Comparison of ENCODE assay signal across 8 cellular contexts in the genomic region with DNA sequence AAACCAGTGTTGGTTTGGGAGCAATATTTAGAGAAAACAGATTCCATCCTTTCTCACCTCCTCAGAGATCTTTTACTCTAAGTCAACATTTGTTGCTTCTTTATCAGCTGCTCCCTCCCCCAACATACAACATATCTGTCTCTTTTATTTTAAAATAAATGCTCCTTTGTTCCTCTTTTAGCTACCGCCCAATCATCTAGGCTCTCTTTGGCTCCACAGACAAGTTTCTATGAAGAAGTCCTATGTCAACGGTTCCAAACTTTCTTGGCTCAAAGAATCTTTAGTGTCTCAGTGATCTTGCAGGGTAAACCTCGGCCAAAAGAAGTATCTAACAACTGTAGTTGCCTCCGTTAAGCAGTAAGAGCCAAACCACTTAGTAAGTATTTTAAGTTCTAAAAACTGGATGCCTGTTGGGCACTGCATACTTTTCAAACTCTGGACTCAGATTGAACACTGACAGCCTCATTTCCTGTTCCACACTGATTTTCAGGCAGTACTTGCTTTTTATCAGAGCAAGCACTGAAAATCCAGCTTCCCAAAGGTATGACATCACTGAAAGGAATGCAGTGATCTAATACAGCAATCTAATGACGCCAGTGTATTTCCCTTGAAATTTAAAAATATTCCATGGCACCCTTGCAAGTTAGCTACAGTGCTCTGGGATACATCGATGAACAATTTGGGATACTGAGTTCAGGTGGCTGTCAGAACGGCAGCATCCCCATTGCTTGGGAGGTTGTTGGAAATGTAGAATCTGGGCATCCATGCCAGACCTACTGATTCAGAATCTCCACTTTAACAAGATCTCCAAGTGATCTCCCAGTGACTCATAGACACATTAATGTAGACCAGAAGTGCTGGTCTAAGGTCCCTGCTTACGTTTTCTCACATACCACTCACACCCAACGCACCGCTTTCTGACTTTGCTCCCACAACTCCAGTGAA. TPM values are rescaled to one million over a fixed set of nuclear protein-coding genes. Genes with fewer than 3 reads are reported as not detected.
DNase-seq lines count a peak whose midpoint lies in the region; ATAC-seq, FAIRE-seq and TF ChIP-seq lines count a peak whose summit lies in the region.

No MANE protein-coding gene starts in this region.

- FAIRE-seq in kidney (lab: Jason Lieb, UNC), result no peak

- no peaks in the 10 kb centered on the region for H3K27me3 ChIP-seq in subcutaneous abdominal adipose tissue (ENCODE audit: control insufficient read depth in 5 of 5, insufficient read depth in 4 of 5, low read length in 5 of 5)

- ATAC-seq in HG02798 (IDR thresholded peaks at IDR 0.05; ENCODE audit: poor library complexity, unreplicated experiment) (no peak), GM18909 (IDR thresholded peaks at IDR 0.05; ENCODE audit: poor library complexity, unreplicated experiment) (no peak)

- H3K4me3 ChIP-seq in astrocyte of the cerebellum (ENCODE audit: low read depth, low read length), result peak overlapping the region; percentile 2
- peak overlapping the region in 1 of 2 donors; percentile 7 for H3K4me3 ChIP-seq in kidney (ENCODE audit: low read length in 2 of 2)
- H3K4me3 ChIP-seq in subcutaneous abdominal adipose tissue (ENCODE audit: low read depth in 1 of 5, low read length in 5 of 5), result peak overlapping the region in 2 of 5 donors; percentile 12 to 38

- H3K36me3 ChIP-seq in kidney (ENCODE audit: control insufficient read depth in 1 of 2, insufficient read depth in 2 of 2, low read length in 2 of 2), result no peaks in the 10 kb centered on the region
- H3K36me3 ChIP-seq in subcutaneous abdominal adipose tissue (ENCODE audit: control insufficient read depth in 5 of 5, insufficient read depth in 5 of 5, low read length in 5 of 5), result no peaks in the 10 kb centered on the region

- TF ChIP-seq CTCF in astrocyte of the cerebellum (IDR thresholded peaks at IDR 0.05; ENCODE audit: low read depth, low read length, missing control alignments) (no peak), kidney (IDR thresholded peaks at IDR 0.05; ENCODE audit: borderline replicate concordance, extremely low read depth, insufficient read depth) (no peak)

- H3K9me3 ChIP-seq in kidney (ENCODE audit: control insufficient read depth in 1 of 2, low read length in 2 of 2) (no peaks in the 10 kb centered on the region), subcutaneous abdominal adipose tissue (ENCODE audit: control insufficient read depth in 5 of 5, low read length in 5 of 5) (no peaks in the 10 kb centered on the region)

- intact Hi-C loops in kidney (cut with DNase I), result no loop called here

- DNase-seq in HS-27A (ENCODE audit: low read depth) (peak; percentile 85), astrocyte of the cerebellum (ENCODE audit: low read depth) (peak; percentile 93), kidney (no peak), cerebellar nuclear complex (lab: John Stamatoyannopoulos, UW) (no peak)
- DNase-seq in activated effector memory CD4-positive, alpha-beta T cell treated with anti-CD3 and anti-CD28 coated beads, Interleukin-2, amount 50 U/mL, for 16 hours, result no peak

- H3K4me1 ChIP-seq in kidney (ENCODE audit: control insufficient read depth in 1 of 2, insufficient read depth in 1 of 2, low read depth in 1 of 2, low read length in 2 of 2) (peaks cover 10 to 21% of the 10 kb centered on the region in 2 donors), subcutaneous abdominal adipose tissue (ENCODE audit: control insufficient read depth in 5 of 5, insufficient read depth in 5 of 5, low read length in 5 of 5) (peaks cover 0 to 28% (median 23%) of the 10 kb centered on the region in 5 donors)

- H3K9ac ChIP-seq in kidney (ENCODE audit: low read length in 2 of 2) (peak overlapping the region in 1 of 2 donors; percentile 57), subcutaneous abdominal adipose tissue (ENCODE audit: low read length in 5 of 5) (peak overlapping the region in 3 of 5 donors; percentile 19 to 39 (median 36))

- peak overlapping the region; percentile 54 to 81 for H3K27ac ChIP-seq in kidney (ENCODE audit: low read depth in 2 of 2, low read length in 2 of 2)
- peak overlapping the region; percentile 73 for H3K27ac ChIP-seq in subcutaneous abdominal adipose tissue (ENCODE audit: low read depth, low read length)

- in situ Hi-C loops in astrocyte of the cerebellum (cut with HindIII; ENCODE audit: low sequenced_read_pairs), result no loop called here

RNA-seq across cellular contexts. Expression of gene EGLN1, which starts 26.8 kb away (rescaled TPM):
- 38.8 TPM for total RNA-seq in kidney
- polyA plus RNA-seq in kidney (ENCODE audit: insufficient read depth, low read depth, low replicate concordance), result 12.2 TPM

RNA-seq across cellular contexts. Expression of gene SPRTN, which starts 57.2 kb away (rescaled TPM):
- 8.9 TPM for total RNA-seq in kidney
- 5.3 TPM for polyA plus RNA-seq in kidney (ENCODE audit: insufficient read depth, low read depth, low replicate concordance)

RNA-seq across cellular contexts. Expression of gene EXOC8, which starts 57.7 kb away (rescaled TPM):
- total RNA-seq in kidney, result 17.7 TPM
- 4.3 TPM for polyA plus RNA-seq in kidney (ENCODE audit: insufficient read depth, low read depth, low replicate concordance)

Comparison
In these comparisons a context has a peak if more than half of its experiments do, and no peak if none do; other contexts are left out.
1. DNase-seq: peak in HS-27A (single experiment) and astrocyte of the cerebellum (single experiment); none in kidney (single experiment), cerebellar nuclear complex (0 of 2) and activated effector memory CD4-positive, alpha-beta T cell treated with anti-CD3 and anti-CD28 coated beads, Interleukin-2, amount 50 U/mL, for 16 hours (single experiment).